ENCODE assay signal across 9 cellular contexts in genomic region chr9:109411069-109411761, GRCh38.
DNase-seq lines count a peak whose midpoint lies in the region; ATAC-seq and TF ChIP-seq lines count a peak whose summit lies in the region.
"Had no signal": no experiment of that assay in that cellular context is flagged by ENCODE, and none has a peak within 500 bp of the region (broad histone marks: within the 10 kb centered on the region; RNA-seq: fewer than 3 reads in every experiment).

No MANE protein-coding gene starts in this region.

- peak; percentile 80 for ATAC-seq in GM19455 (IDR thresholded peaks at IDR 0.05; ENCODE audit: unreplicated experiment)
- peak; percentile 81 for ATAC-seq in HG03095 (IDR thresholded peaks at IDR 0.05; ENCODE audit: unreplicated experiment)
- peak; percentile 40 for ATAC-seq in activated B cell treated with CpG ODN at 0.5 μM for 24 hours (ENCODE audit: low read depth)

- no peak overlapping the region for H3K27ac ChIP-seq in brain microvascular endothelial cell
- no peak overlapping the region for H3K27ac ChIP-seq in RWPE1
- H3K27ac ChIP-seq: spleen had no signal

- peaks cover 3% of the 10 kb centered on the region for H3K36me3 ChIP-seq in brain microvascular endothelial cell (replicated peaks)
- H3K36me3 ChIP-seq: spleen had no signal

- peaks cover 54% of the 10 kb centered on the region for H3K4me1 Mint-ChIP-seq in activated B cell treated with CpG ODN at 0.5 μM for 24 hours

- peaks cover 3% of the 10 kb centered on the region for H3K27me3 Mint-ChIP-seq in activated B cell treated with CpG ODN at 0.5 μM for 24 hours

- in situ Hi-C loops in brain microvascular endothelial cell (cut with HindIII; ENCODE audit: low pct_ligation_motif_present, low sequenced_read_pairs), result no loop called here

- no peaks in the 10 kb centered on the region for H3K36me3 Mint-ChIP-seq in activated B cell treated with CpG ODN at 0.5 μM for 24 hours (ENCODE audit: low read depth)

- no peaks in the 10 kb centered on the region for H3K9me3 Mint-ChIP-seq in activated B cell treated with CpG ODN at 0.5 μM for 24 hours

- POLR2A ChIA-PET in activated B cell treated with CpG ODN at 0.5 μM for 24 hours (lab: Charles Lee), result interaction anchor here (0.6 to 1.8 kb wide), 6 partner anchors 11 to 682 kb away, joined by 3 to 26 read pairs (median 4); no protein-coding TSS in a partner anchor
- POLR2A ChIA-PET in RWPE1 (lab: Yijun Ruan, JAX; ENCODE audit: low non-redundant PET), result no interaction called here

- no peaks in the 10 kb centered on the region for H3K27me3 ChIP-seq in brain microvascular endothelial cell (replicated peaks)

- CTCF ChIA-PET in activated B cell treated with CpG ODN at 0.5 μM for 24 hours (lab: Charles Lee), result interaction anchor here (0.7 to 3.7 kb wide), 7 partner anchors 10 to 457 kb away, joined by 3 to 29 read pairs (median 5); no protein-coding TSS in a partner anchor
- CTCF ChIA-PET in RWPE1 (lab: Yijun Ruan, JAX), result interaction anchor here (0.6 to 1.8 kb wide), 9 partner anchors 10 to 464 kb away, joined by 3 to 6 read pairs (median 3); no protein-coding TSS in a partner anchor

- TF ChIP-seq CTCF in GM12864 (IDR thresholded peaks at IDR 0.05; ENCODE audit: low read depth, low read length, missing control alignments), result no peak
- no peak for TF ChIP-seq CTCF in activated B cell treated with CpG ODN at 0.5 μM for 24 hours (IDR thresholded peaks at IDR 0.05)
- no peak for TF ChIP-seq CTCF in brain microvascular endothelial cell (IDR thresholded peaks at IDR 0.05; ENCODE audit: low read depth, low read length, missing control alignments)
- TF ChIP-seq CTCF in RWPE1 (conservative IDR thresholded peaks at IDR 0.05; ENCODE audit: low read depth), result no peak

- no peak overlapping the region; the same call in 1 of the 2 replicates for H3K4me3 ChIP-seq in GM12864 (ENCODE audit: low read depth, low read length)
- no peak overlapping the region for H3K4me3 ChIP-seq in brain microvascular endothelial cell (ENCODE audit: low read depth, low read length)
- H3K4me3 ChIP-seq: spleen had no signal

- H3K27ac Mint-ChIP-seq in activated B cell treated with CpG ODN at 0.5 μM for 24 hours, result peak overlapping the region; percentile 89

- H3K4me3 Mint-ChIP-seq in activated B cell treated with CpG ODN at 0.5 μM for 24 hours, result peak overlapping the region; percentile 62

- peak; percentile 70 for DNase-seq in GM12864 (ENCODE audit: low read depth)
- DNase-seq in activated B cell treated with CpG ODN at 0.5 μM for 24 hours, result no peak
- no peak for DNase-seq in brain microvascular endothelial cell
- no peak for DNase-seq in RWPE1 (ENCODE audit: low spot score)
- DNase-seq in NCI-H146 treated with DMSO at 0.1 percent for 48 hours (lab: John Stamatoyannopoulos, UW; ENCODE audit: unreplicated experiment), result no peak
- no peak for DNase-seq in OCI-M2 (lab: John Stamatoyannopoulos, UW; ENCODE audit: unreplicated experiment)
- DNase-seq: spleen had no signal

- intact Hi-C loops in activated B cell treated with CpG ODN at 0.5 μM for 24 hours (cut with micrococcal nuclease), result loop anchor here (1.0 to 10.0 kb wide), 4 partner anchors 9 to 1536 kb away; no protein-coding TSS in a partner anchor
